Comparison of ENCODE assay signal across 8 cellular contexts in the genomic region with DNA sequence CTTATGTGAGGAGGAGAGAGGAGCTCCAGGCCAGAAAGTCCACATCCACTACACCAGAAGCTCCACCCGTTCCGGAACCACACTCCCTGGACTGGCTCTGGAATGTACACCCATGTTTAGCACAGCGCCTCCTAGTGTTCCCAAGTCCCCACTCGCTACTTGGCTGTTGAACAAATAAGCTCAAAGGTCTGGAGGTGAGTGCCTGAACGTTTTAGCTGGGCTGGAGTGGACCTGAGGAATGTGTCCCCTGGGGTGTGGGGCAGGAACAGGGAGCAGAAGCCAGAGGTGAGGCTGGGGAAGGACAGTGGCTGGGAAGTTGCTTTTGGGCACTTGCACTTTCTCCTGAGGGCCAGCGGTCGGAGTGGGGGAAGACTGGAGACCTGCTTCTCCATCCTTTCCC.
DNase-seq lines count a peak whose midpoint lies in the region; ATAC-seq and TF ChIP-seq lines count a peak whose summit lies in the region.

No MANE protein-coding gene starts in this region.

- H3K4me3 ChIP-seq in OCI-LY7 (ENCODE audit: low read depth, low read length, poor library complexity, severe bottlenecking): no peak overlapping the region

- H2AFZ ChIP-seq in OCI-LY7 (ENCODE audit: low read length): no peak overlapping the region

- H3K79me2 ChIP-seq in OCI-LY7 (ENCODE audit: insufficient read depth, low read depth, low read length): no peaks in the 10 kb centered on the region

- no TSS peak for BruUV-seq in OCI-LY7 (replicated peaks; lab: Mats Ljungman, UMichigan)

- ATAC-seq in esophagus mucosa (peak; percentile 15), HG03108 (IDR thresholded peaks at IDR 0.05; ENCODE audit: unreplicated experiment) (no peak)

- peaks cover 40% of the 10 kb centered on the region for H3K36me3 ChIP-seq in OCI-LY7 (ENCODE audit: insufficient read depth, low read length)

- no peaks in the 10 kb centered on the region for H3K9me2 ChIP-seq in OCI-LY7 (ENCODE audit: insufficient read depth, low read length)

- no peaks in the 10 kb centered on the region for H3K4me1 ChIP-seq in OCI-LY7 (ENCODE audit: insufficient read depth, low read length, poor library complexity, severe bottlenecking)

- POLR2A ChIA-PET in OCI-LY7 (lab: Charles Lee): interaction anchor here (0.6 to 1.2 kb wide), 3 partner anchors 9 to 386 kb away, joined by 3 to 4 read pairs (median 4); no protein-coding TSS in a partner anchor

- CTCF ChIA-PET in OCI-LY7 (lab: Charles Lee; ENCODE audit: unreplicated experiment): interaction anchor here (0.8 to 1.7 kb wide), 6 partner anchors 26 to 390 kb away, joined by 3 to 5 read pairs (median 4); partner anchors contain the start of gene STEAP1B

- TF ChIP-seq CTCF in OCI-LY7 (conservative IDR thresholded peaks at IDR 0.05; ENCODE audit: low read length): no peak

- no peak overlapping the region for H3K4me2 ChIP-seq in OCI-LY7 (ENCODE audit: low read length)

- no peaks in the 10 kb centered on the region for H4K20me1 ChIP-seq in OCI-LY7 (ENCODE audit: insufficient read depth, low read length)

- H3K9me3 ChIP-seq in OCI-LY7 (ENCODE audit: low read length): no peaks in the 10 kb centered on the region

- intact Hi-C loops in OCI-LY7 (cut with micrococcal nuclease; ENCODE audit: unreplicated experiment) (loop anchor here (1.0 to 10.0 kb wide), 3 partner anchors 380 to 615 kb away; partner anchors contain the start of genes IL6 and STEAP1B), posterior cingulate gyrus (cut with DNase I) (loop anchor here (1.0 to 2.0 kb wide), 3 partner anchors 147 to 380 kb away; no protein-coding TSS in a partner anchor)

- peak; percentile 7 to 25 for DNase-seq in SHP77 (lab: John Stamatoyannopoulos, UW)
- no peak for DNase-seq in SHP77 treated with DMSO at 0.1 percent for 48 hours (lab: John Stamatoyannopoulos, UW)
- peak; percentile 26 for DNase-seq in OCI-LY7 (ENCODE audit: low spot score)
- peak in 7 of 10 donors; percentile 37 to 94 (median 71) for DNase-seq in posterior cingulate gyrus
- no peak for DNase-seq in retina
- no peak for DNase-seq in 8988T

- no peak overlapping the region for H3K27ac ChIP-seq in OCI-LY7 (ENCODE audit: low read depth, low read length, poor library complexity, severe bottlenecking)

Comparison
In these comparisons a context has a peak if more than half of its experiments do, and no peak if none do; other contexts are left out.
1. DNase-seq: peak in SHP77 (2 of 2), OCI-LY7 (single experiment) and posterior cingulate gyrus (7 of 10); none in SHP77 treated with DMSO at 0.1 percent for 48 hours (single experiment), retina (single experiment) and 8988T (single experiment).